Comparison of ENCODE assay signal across 1 cellular context in genomic region chr15:40028193-40028592, GRCh38.
TF ChIP-seq lines count a peak whose summit lies in the region.

No MANE protein-coding gene starts in this region.

TF ChIP-seq in GM23338, 12 proteins besides CTCF, POLR2A, EP300 and RAD21 (continued from another document):
- TF ChIP-seq ZNF462 (CRISPR knock-in tag; IDR thresholded peaks at IDR 0.05) (no peak), CREB1 (CRISPR knock-in tag; IDR thresholded peaks at IDR 0.05; ENCODE audit: low read depth) (no peak)
TF ChIP-seq in GM23338: peak in this region for 0.
